ENCODE assay signal across 25 cellular contexts in the genomic region with DNA sequence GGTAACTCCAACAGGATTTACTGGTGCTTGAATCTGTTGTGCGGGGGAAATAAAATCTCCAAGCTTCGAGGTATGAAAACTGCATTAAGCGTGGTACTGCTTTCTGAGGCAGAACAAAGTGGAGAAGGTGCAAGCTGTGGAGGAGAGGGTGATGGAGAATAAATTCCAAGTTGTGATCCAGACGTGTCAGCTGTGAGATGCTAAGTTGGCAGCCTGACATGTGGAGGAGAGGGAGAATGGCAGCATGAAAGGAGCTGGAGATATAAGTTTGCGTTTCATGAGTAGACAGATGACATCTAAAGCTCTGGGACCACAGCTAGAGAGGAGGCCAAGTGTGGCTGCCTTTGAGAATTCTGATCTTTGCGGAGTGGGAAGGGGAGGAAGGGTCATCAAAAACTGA.
DNase-seq lines count a peak whose midpoint lies in the region; ATAC-seq, FAIRE-seq and TF ChIP-seq lines count a peak whose summit lies in the region.
"Had no signal": no experiment of that assay in that cellular context is flagged by ENCODE, and none has a peak within 500 bp of the region (broad histone marks: within the 10 kb centered on the region; RNA-seq: fewer than 3 reads in every experiment).

No MANE protein-coding gene starts in this region.

- no peak for FAIRE-seq in keratinocyte (lab: Jason Lieb, UNC)
- FAIRE-seq: A549, GM12892, GM19239, H54 had no signal

- H3K4me3 ChIP-seq in keratinocyte (ENCODE audit: control insufficient read depth in 2 of 3, extremely low read depth in 1 of 3, insufficient read depth in 2 of 3, low read depth in 1 of 3, low read length in 3 of 3) = no peak overlapping the region
- H3K4me3 ChIP-seq: A549; BLaER1 treated with 17β-estradiol and CSF1 and Interleukin-3, amounts not matched to agents 10 nM and 100 nM; GM23338; HAP-1 had no signal

- H3K36me3 ChIP-seq in keratinocyte (ENCODE audit: control insufficient read depth in 2 of 2, extremely low read depth in 1 of 2, insufficient read depth in 2 of 2, low read length in 2 of 2) = no peaks in the 10 kb centered on the region
- H3K36me3 ChIP-seq: BE2C; BLaER1 treated with 17β-estradiol and CSF1 and Interleukin-3, amounts not matched to agents 10 nM and 100 nM; HAP-1 had no signal

- H3K27me3 ChIP-seq in keratinocyte (ENCODE audit: control insufficient read depth, extremely low read depth, insufficient read depth, low read length) = no peaks in the 10 kb centered on the region
- H3K27me3 ChIP-seq: BE2C; BLaER1 treated with 17β-estradiol and CSF1 and Interleukin-3, amounts not matched to agents 10 nM and 100 nM had no signal

- TF ChIP-seq CTCF in C4-2B (conservative IDR thresholded peaks at IDR 0.05) (no peak), keratinocyte (optimal IDR thresholded peaks at IDR 0.05 in 1 of 3, IDR thresholded peaks at IDR 0.05 in 1 of 3, conservative IDR thresholded peaks at IDR 0.05 in 1 of 3; ENCODE audit: extremely low read depth in 1 of 3, insufficient read depth in 2 of 3, low read length in 3 of 3) (no peak)

- H3K9me3 ChIP-seq in keratinocyte (ENCODE audit: control insufficient read depth, low read depth, low read length) = no peaks in the 10 kb centered on the region
- H3K9me3 ChIP-seq: A549, BE2C, HAP-1 had no signal

- H3K27ac ChIP-seq in C4-2B (peak overlapping the region; percentile 30; the same call in 1 of the 2 replicates), caudate nucleus (ENCODE audit: low read depth, low read length) (peak overlapping the region; percentile 41), keratinocyte (ENCODE audit: control insufficient read depth, insufficient read depth, low read length) (no peak overlapping the region)
- H3K27ac ChIP-seq: A549; BLaER1 treated with 17β-estradiol and CSF1 and Interleukin-3, amounts not matched to agents 10 nM and 100 nM had no signal

- ATAC-seq in GM18861 (IDR thresholded peaks at IDR 0.05; ENCODE audit: unreplicated experiment) = no peak
- ATAC-seq: A549, GM23338 had no signal

- no peak overlapping the region for H3K9ac ChIP-seq in keratinocyte (ENCODE audit: control insufficient read depth, extremely low read depth, insufficient read depth, low read length)
- H3K9ac ChIP-seq: BLaER1 treated with 17β-estradiol and CSF1 and Interleukin-3, amounts not matched to agents 10 nM and 100 nM had no signal

- no peaks in the 10 kb centered on the region for H3K9me1 ChIP-seq in keratinocyte (ENCODE audit: control insufficient read depth, extremely low read depth, insufficient read depth, low read length)

- peak overlapping the region; percentile 75 for H2AFZ ChIP-seq in keratinocyte (ENCODE audit: control insufficient read depth, low read length)
- H2AFZ ChIP-seq: GM23338 had no signal

- H4K20me1 ChIP-seq in keratinocyte (ENCODE audit: control insufficient read depth, extremely low read depth, insufficient read depth, low read length) = no peaks in the 10 kb centered on the region
- H4K20me1 ChIP-seq: BLaER1 treated with 17β-estradiol and CSF1 and Interleukin-3, amounts not matched to agents 10 nM and 100 nM had no signal

- H3K4me2 ChIP-seq in keratinocyte (ENCODE audit: control insufficient read depth, extremely low read depth, insufficient read depth, low read depth, low read length) = peak overlapping the region; percentile 34
- H3K4me2 ChIP-seq: A549; BLaER1 treated with 17β-estradiol and CSF1 and Interleukin-3, amounts not matched to agents 10 nM and 100 nM; GM23338 had no signal

- peak in 4 of 61 donors; percentile 17 to 51 (median 22) for DNase-seq in caudate nucleus (lab: John Stamatoyannopoulos, UW)
- DNase-seq in keratinocyte (ENCODE audit: low read depth, low spot score) = no peak
- peak; percentile 52 for DNase-seq in putamen (ENCODE audit: low spot score)
- DNase-seq in SIG-M5 (lab: John Stamatoyannopoulos, UW) = no peak
- DNase-seq in iPS-NIHi7 (ENCODE audit: extremely low spot score) = no peak
- DNase-seq: 8988T; ACHN; AML-193; BE2C; Calu3; CD4-positive, alpha-beta memory T cell; COR-L47; DMS53; DMS79 treated with DMSO at 0.1 percent for 48 hours; GF-D8; HFFc6 had no signal

- dilution Hi-C loops in keratinocyte (cut with MboI; ENCODE audit: extremely low pct_ligation_motif_present, low sequenced_read_pairs) = no loop called here

- no peaks in the 10 kb centered on the region for H3K79me2 ChIP-seq in keratinocyte (ENCODE audit: control insufficient read depth, insufficient read depth, low read length)

- peaks cover 27% of the 10 kb centered on the region for H3K4me1 ChIP-seq in keratinocyte (ENCODE audit: control insufficient read depth, extremely low read depth, insufficient read depth, low read length)
- H3K4me1 ChIP-seq: A549; BE2C; BLaER1 treated with 17β-estradiol and CSF1 and Interleukin-3, amounts not matched to agents 10 nM and 100 nM; HAP-1 had no signal
